Comparison of ENCODE assay signal across 1 cellular context in the genomic region with DNA sequence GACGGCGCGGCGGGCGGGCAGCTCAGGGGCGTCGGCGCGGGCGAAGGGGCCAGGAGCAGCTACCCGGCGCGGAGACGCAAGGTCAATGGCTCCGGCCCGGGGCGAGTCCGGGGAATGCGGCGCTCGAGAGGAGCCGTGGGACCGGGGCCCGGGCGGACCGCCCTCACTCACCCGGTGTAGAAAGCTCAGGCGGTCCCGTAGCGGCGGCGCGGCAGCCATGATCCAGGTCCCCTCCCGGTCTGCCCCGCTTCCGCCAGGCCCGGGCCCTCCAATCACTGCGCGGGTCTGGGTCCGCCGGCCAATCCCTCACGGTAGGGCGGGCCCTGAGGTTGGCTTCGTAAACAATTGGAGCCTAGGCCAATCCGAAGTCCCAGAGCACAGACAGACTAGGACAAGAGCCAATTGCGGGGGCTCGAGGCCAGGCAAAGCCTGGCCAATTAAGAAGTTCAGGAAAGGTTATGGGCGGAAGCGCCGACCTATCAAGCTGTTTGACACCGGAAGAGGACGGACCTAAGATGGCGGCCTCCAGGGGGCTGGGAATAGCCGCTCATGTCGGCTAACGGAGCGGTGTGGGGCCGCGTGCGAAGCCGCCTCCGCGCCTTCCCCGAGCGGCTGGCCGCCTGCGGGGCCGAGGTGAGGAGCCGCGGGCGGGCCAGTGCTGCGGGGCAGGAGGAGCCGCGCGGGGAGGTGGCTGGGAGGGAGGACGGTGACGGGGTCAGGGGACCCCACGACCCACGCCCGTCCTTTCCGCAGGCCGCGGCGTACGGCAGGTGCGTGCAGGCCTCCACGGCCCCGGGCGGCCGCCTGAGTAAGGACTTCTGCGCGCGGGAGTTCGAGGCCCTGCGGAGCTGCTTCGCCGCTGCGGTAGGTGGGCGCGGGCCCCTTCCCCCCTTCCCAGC.
A peak's percentile ranks its signal among the peaks of the same experiment; 100 is the strongest.
TF ChIP-seq lines count a peak whose summit lies in the region.

A gene with protein sequence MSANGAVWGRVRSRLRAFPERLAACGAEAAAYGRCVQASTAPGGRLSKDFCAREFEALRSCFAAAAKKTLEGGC (plus strand): TSS at position 504 of the 899 bp plus-strand sequence. CDS start 46 bp downstream, at position 550.
A gene with protein sequence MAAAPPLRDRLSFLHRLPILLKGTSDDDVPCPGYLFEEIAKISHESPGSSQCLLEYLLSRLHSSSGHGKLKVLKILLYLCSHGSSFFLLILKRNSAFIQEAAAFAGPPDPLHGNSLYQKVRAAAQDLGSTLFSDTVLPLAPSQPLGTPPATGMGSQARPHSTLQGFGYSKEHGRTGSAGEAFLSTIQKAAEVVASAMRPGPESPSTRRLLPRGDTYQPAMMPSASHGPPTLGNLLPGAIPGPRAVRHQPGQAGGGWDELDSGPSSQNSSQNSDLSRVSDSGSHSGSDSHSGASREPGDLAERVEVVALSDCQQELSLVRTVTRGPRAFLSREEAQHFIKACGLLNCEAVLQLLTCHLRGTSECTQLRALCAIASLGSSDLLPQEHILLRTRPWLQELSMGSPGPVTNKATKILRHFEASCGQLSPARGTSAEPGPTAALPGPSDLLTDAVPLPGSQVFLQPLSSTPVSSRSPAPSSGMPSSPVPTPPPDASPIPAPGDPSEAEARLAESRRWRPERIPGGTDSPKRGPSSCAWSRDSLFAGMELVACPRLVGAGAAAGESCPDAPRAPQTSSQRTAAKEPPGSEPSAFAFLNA (minus strand): TSS at position 241 of the 899 bp plus-strand sequence. CDS start 22 bp downstream, at position 219.

TF ChIP-seq in H1, 55 proteins besides CTCF, POLR2A, EP300 and RAD21 (continues in another document):
- 0 out of 2 replicates have a peak, but pooled peaks have one; percentile 60 for TF ChIP-seq RBBP5 (IDR thresholded peaks at IDR 0.05; ENCODE audit: borderline replicate concordance, low read depth, low read length)
- no peak for TF ChIP-seq KDM1A (IDR thresholded peaks at IDR 0.05; ENCODE audit: borderline replicate concordance, low read length)
- TF ChIP-seq HDAC6 (IDR thresholded peaks at IDR 0.05; ENCODE audit: low read depth, low read length) = no peak
- 0 out of 2 replicates have a peak, but pooled peaks have one; percentile 46 for TF ChIP-seq SP4 (IDR thresholded peaks at IDR 0.05; ENCODE audit: low read length)
- TF ChIP-seq, protein P1, sequence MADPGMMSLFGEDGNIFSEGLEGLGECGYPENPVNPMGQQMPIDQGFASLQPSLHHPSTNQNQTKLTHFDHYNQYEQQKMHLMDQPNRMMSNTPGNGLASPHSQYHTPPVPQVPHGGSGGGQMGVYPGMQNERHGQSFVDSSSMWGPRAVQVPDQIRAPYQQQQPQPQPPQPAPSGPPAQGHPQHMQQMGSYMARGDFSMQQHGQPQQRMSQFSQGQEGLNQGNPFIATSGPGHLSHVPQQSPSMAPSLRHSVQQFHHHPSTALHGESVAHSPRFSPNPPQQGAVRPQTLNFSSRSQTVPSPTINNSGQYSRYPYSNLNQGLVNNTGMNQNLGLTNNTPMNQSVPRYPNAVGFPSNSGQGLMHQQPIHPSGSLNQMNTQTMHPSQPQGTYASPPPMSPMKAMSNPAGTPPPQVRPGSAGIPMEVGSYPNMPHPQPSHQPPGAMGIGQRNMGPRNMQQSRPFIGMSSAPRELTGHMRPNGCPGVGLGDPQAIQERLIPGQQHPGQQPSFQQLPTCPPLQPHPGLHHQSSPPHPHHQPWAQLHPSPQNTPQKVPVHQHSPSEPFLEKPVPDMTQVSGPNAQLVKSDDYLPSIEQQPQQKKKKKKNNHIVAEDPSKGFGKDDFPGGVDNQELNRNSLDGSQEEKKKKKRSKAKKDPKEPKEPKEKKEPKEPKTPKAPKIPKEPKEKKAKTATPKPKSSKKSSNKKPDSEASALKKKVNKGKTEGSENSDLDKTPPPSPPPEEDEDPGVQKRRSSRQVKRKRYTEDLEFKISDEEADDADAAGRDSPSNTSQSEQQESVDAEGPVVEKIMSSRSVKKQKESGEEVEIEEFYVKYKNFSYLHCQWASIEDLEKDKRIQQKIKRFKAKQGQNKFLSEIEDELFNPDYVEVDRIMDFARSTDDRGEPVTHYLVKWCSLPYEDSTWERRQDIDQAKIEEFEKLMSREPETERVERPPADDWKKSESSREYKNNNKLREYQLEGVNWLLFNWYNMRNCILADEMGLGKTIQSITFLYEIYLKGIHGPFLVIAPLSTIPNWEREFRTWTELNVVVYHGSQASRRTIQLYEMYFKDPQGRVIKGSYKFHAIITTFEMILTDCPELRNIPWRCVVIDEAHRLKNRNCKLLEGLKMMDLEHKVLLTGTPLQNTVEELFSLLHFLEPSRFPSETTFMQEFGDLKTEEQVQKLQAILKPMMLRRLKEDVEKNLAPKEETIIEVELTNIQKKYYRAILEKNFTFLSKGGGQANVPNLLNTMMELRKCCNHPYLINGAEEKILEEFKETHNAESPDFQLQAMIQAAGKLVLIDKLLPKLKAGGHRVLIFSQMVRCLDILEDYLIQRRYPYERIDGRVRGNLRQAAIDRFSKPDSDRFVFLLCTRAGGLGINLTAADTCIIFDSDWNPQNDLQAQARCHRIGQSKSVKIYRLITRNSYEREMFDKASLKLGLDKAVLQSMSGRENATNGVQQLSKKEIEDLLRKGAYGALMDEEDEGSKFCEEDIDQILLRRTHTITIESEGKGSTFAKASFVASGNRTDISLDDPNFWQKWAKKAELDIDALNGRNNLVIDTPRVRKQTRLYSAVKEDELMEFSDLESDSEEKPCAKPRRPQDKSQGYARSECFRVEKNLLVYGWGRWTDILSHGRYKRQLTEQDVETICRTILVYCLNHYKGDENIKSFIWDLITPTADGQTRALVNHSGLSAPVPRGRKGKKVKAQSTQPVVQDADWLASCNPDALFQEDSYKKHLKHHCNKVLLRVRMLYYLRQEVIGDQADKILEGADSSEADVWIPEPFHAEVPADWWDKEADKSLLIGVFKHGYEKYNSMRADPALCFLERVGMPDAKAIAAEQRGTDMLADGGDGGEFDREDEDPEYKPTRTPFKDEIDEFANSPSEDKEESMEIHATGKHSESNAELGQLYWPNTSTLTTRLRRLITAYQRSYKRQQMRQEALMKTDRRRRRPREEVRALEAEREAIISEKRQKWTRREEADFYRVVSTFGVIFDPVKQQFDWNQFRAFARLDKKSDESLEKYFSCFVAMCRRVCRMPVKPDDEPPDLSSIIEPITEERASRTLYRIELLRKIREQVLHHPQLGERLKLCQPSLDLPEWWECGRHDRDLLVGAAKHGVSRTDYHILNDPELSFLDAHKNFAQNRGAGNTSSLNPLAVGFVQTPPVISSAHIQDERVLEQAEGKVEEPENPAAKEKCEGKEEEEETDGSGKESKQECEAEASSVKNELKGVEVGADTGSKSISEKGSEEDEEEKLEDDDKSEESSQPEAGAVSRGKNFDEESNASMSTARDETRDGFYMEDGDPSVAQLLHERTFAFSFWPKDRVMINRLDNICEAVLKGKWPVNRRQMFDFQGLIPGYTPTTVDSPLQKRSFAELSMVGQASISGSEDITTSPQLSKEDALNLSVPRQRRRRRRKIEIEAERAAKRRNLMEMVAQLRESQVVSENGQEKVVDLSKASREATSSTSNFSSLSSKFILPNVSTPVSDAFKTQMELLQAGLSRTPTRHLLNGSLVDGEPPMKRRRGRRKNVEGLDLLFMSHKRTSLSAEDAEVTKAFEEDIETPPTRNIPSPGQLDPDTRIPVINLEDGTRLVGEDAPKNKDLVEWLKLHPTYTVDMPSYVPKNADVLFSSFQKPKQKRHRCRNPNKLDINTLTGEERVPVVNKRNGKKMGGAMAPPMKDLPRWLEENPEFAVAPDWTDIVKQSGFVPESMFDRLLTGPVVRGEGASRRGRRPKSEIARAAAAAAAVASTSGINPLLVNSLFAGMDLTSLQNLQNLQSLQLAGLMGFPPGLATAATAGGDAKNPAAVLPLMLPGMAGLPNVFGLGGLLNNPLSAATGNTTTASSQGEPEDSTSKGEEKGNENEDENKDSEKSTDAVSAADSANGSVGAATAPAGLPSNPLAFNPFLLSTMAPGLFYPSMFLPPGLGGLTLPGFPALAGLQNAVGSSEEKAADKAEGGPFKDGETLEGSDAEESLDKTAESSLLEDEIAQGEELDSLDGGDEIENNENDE (IDR thresholded peaks at IDR 0.05; ENCODE audit: insufficient replicate concordance, low read length) = no peak
- no peak for TF ChIP-seq TEAD4 (IDR thresholded peaks at IDR 0.05; ENCODE audit: low read depth, low read length)
- no peak for TF ChIP-seq MAFK (IDR thresholded peaks at IDR 0.05; ENCODE audit: low read depth, low read length)
- no peak for TF ChIP-seq SIRT6 (IDR thresholded peaks at IDR 0.05; ENCODE audit: low read length)
- TF ChIP-seq TCF12 (IDR thresholded peaks at IDR 0.05; ENCODE audit: low read depth, low read length) = no peak
- TF ChIP-seq GTF2F1 (IDR thresholded peaks at IDR 0.05; ENCODE audit: borderline replicate concordance, low read depth, low read length) = no peak
- peak; percentile 59 for TF ChIP-seq KDM4A (IDR thresholded peaks at IDR 0.05; ENCODE audit: low read depth, low read length, severe bottlenecking)
- TF ChIP-seq RXRA (IDR thresholded peaks at IDR 0.05; ENCODE audit: insufficient read depth, low read depth, low read length) = no peak
- peak; percentile 62 for TF ChIP-seq CREB1 (IDR thresholded peaks at IDR 0.05)
- no peak for TF ChIP-seq BCL11A (IDR thresholded peaks at IDR 0.05; ENCODE audit: low read depth in 2 of 2, low read length in 2 of 2)
- TF ChIP-seq, protein P2, sequence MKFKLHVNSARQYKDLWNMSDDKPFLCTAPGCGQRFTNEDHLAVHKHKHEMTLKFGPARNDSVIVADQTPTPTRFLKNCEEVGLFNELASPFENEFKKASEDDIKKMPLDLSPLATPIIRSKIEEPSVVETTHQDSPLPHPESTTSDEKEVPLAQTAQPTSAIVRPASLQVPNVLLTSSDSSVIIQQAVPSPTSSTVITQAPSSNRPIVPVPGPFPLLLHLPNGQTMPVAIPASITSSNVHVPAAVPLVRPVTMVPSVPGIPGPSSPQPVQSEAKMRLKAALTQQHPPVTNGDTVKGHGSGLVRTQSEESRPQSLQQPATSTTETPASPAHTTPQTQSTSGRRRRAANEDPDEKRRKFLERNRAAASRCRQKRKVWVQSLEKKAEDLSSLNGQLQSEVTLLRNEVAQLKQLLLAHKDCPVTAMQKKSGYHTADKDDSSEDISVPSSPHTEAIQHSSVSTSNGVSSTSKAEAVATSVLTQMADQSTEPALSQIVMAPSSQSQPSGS (IDR thresholded peaks at IDR 0.05; ENCODE audit: low read length) = no peak
- no peak for TF ChIP-seq POU5F1 (IDR thresholded peaks at IDR 0.05; ENCODE audit: low read depth, low read length)
- TF ChIP-seq, protein P3, sequence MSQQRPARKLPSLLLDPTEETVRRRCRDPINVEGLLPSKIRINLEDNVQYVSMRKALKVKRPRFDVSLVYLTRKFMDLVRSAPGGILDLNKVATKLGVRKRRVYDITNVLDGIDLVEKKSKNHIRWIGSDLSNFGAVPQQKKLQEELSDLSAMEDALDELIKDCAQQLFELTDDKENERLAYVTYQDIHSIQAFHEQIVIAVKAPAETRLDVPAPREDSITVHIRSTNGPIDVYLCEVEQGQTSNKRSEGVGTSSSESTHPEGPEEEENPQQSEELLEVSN (IDR thresholded peaks at IDR 0.05) = no peak; the same call in 1 of the 2 replicates
- peak; percentile 14 for TF ChIP-seq POLR2AphosphoS5 (IDR thresholded peaks at IDR 0.05; ENCODE audit: low read depth, low read length)
- TF ChIP-seq TAF1 (IDR thresholded peaks at IDR 0.05; ENCODE audit: low read depth, low read length) = peak; percentile 79
- TF ChIP-seq TAF7 (optimal IDR thresholded peaks at IDR 0.05; ENCODE audit: borderline replicate concordance, low read depth, low read length) = no peak
- TF ChIP-seq SIN3A (conservative IDR thresholded peaks at IDR 0.05 in 1 of 2, IDR thresholded peaks at IDR 0.05 in 1 of 2; ENCODE audit: low read depth in 1 of 2, low read length in 2 of 2) = peak in 1 of 2 experiments; percentile 71; a peak in 2 of 4 replicates
- no peak for TF ChIP-seq SUZ12 (IDR thresholded peaks at IDR 0.05; ENCODE audit: low read length)
- no peak for TF ChIP-seq ZNF274 (IDR thresholded peaks at IDR 0.05; ENCODE audit: borderline replicate concordance, extremely low read depth, low read length)
- TF ChIP-seq CHD2 (IDR thresholded peaks at IDR 0.05; ENCODE audit: low read length) = peak; percentile 96
- peak; percentile 100 for TF ChIP-seq SP1 (IDR thresholded peaks at IDR 0.05; ENCODE audit: low read depth, low read length)
- TF ChIP-seq SP2 (IDR thresholded peaks at IDR 0.05; ENCODE audit: low read length) = peak; percentile 96
- TF ChIP-seq YY1 (IDR thresholded peaks at IDR 0.05; ENCODE audit: low read depth, low read length) = peak; percentile 97
- TF ChIP-seq, protein P4, sequence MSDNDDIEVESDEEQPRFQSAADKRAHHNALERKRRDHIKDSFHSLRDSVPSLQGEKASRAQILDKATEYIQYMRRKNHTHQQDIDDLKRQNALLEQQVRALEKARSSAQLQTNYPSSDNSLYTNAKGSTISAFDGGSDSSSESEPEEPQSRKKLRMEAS (IDR thresholded peaks at IDR 0.05) = no peak; the same call in 1 of the 2 replicates
- no peak for TF ChIP-seq CBX8 (IDR thresholded peaks at IDR 0.05; ENCODE audit: borderline replicate concordance, low read depth, low read length)
- TF ChIP-seq, protein P5, sequence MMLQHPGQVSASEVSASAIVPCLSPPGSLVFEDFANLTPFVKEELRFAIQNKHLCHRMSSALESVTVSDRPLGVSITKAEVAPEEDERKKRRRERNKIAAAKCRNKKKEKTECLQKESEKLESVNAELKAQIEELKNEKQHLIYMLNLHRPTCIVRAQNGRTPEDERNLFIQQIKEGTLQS (IDR thresholded peaks at IDR 0.05; ENCODE audit: insufficient read depth, low read depth, low read length) = no peak
- no peak for TF ChIP-seq NANOG (IDR thresholded peaks at IDR 0.05; ENCODE audit: insufficient read depth, low read depth, low read length, poor library complexity, severe bottlenecking)
- TF ChIP-seq GABPA (IDR thresholded peaks at IDR 0.05; ENCODE audit: borderline replicate concordance, insufficient read depth, low read length) = peak; percentile 84; the same call in 1 of the 2 replicates
- TF ChIP-seq FOSL1 (IDR thresholded peaks at IDR 0.05; ENCODE audit: insufficient read depth, low read depth, low read length) = no peak
- TF ChIP-seq CTBP2 (IDR thresholded peaks at IDR 0.05; ENCODE audit: borderline replicate concordance, insufficient read depth, insufficient read length, low read length) = no peak
- TF ChIP-seq JUN (IDR thresholded peaks at IDR 0.05; ENCODE audit: low read depth, low read length) = no peak
- TF ChIP-seq RNF2 (IDR thresholded peaks at IDR 0.05; ENCODE audit: borderline replicate concordance, low read depth, low read length, missing control alignments, poor library complexity, severe bottlenecking) = no peak
- TF ChIP-seq KDM5A (IDR thresholded peaks at IDR 0.05; ENCODE audit: low read length) = peak; percentile 75
- no peak for TF ChIP-seq RFX5 (IDR thresholded peaks at IDR 0.05; ENCODE audit: borderline replicate concordance, low read depth, low read length)
- TF ChIP-seq JUND (IDR thresholded peaks at IDR 0.05; ENCODE audit: low read length) = no peak
- peak; percentile 52; the same call in 1 of the 2 replicates for TF ChIP-seq TBP (IDR thresholded peaks at IDR 0.05; ENCODE audit: low read depth, low read length)
- TF ChIP-seq, protein P6, sequence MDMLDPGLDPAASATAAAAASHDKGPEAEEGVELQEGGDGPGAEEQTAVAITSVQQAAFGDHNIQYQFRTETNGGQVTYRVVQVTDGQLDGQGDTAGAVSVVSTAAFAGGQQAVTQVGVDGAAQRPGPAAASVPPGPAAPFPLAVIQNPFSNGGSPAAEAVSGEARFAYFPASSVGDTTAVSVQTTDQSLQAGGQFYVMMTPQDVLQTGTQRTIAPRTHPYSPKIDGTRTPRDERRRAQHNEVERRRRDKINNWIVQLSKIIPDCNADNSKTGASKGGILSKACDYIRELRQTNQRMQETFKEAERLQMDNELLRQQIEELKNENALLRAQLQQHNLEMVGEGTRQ (IDR thresholded peaks at IDR 0.05; ENCODE audit: low read length) = no peak
- no peak for TF ChIP-seq NRF1 (IDR thresholded peaks at IDR 0.05; ENCODE audit: low read depth, low read length)
- TF ChIP-seq SAP30 (IDR thresholded peaks at IDR 0.05; ENCODE audit: insufficient read depth, insufficient replicate concordance, low read length) = no peak
- no peak for TF ChIP-seq CHD1 (IDR thresholded peaks at IDR 0.05; ENCODE audit: low read depth, low read length)
- peak; percentile 75 for TF ChIP-seq PHF8 (conservative IDR thresholded peaks at IDR 0.05; ENCODE audit: low read depth, low read length)
